ENCODE assay signal across 25 cellular contexts in genomic region chr15:69990566-69991391, GRCh38.
DNase-seq lines count a peak whose midpoint lies in the region; ATAC-seq, FAIRE-seq and TF ChIP-seq lines count a peak whose summit lies in the region.
"Had no signal": no experiment of that assay in that cellular context is flagged by ENCODE, and none has a peak within 500 bp of the region (broad histone marks: within the 10 kb centered on the region; RNA-seq: fewer than 3 reads in every experiment).

No MANE protein-coding gene starts in this region.

- peak overlapping the region; percentile 93 for H3K18ac ChIP-seq in H1 (ENCODE audit: extremely low read depth, low read length)

- no peak for FAIRE-seq in H1 (lab: Jason Lieb, UNC)
- FAIRE-seq: H54 had no signal

- H3K9me3 ChIP-seq in left ventricle myocardium inferior (replicated peaks) (no peaks in the 10 kb centered on the region), H1 (ENCODE audit: insufficient read depth in 2 of 2, low read depth in 1 of 2, low read length in 1 of 2) (no peaks in the 10 kb centered on the region)
- H3K9me3 ChIP-seq: heart left ventricle, sigmoid colon had no signal

- no peaks in the 10 kb centered on the region; the same call in 1 of the 2 replicates for H3K23me2 ChIP-seq in H1 (ENCODE audit: low read depth, low read length)

- no peak overlapping the region for H3K56ac ChIP-seq in H1 (replicated peaks; ENCODE audit: insufficient read length, low read depth, low read length)

- H3K4me1 ChIP-seq in left ventricle myocardium inferior (no peaks in the 10 kb centered on the region), H1 (replicated peaks in 1 of 4; ENCODE audit: control insufficient read depth in 3 of 4, insufficient read depth in 4 of 4, low read length in 3 of 4) (peaks cover 0 to 18% (median 4%) of the 10 kb centered on the region in 4 experiments; a peak in 5 of 7 replicates)
- H3K4me1 ChIP-seq: heart left ventricle, sigmoid colon had no signal

- peak overlapping the region; percentile 99 for H2BK12ac ChIP-seq in H1 (ENCODE audit: low read depth, low read length)

- H3K14ac ChIP-seq in H1 (ENCODE audit: insufficient read length): no peak overlapping the region

- no peak overlapping the region for H3K27ac Mint-ChIP-seq in activated T-cell treated with anti-CD3 and anti-CD28 coated beads, Interleukin-2, amount 50 U/mL, for 24 hours
- H3K27ac Mint-ChIP-seq: activated CD4-positive, alpha-beta memory T cell treated with anti-CD3 and anti-CD28 coated beads, Interleukin-2, amount 10 ng/mL, durations not matched to agents 7 days and 5 days; activated naive CD8-positive, alpha-beta T cell treated with anti-CD3 and anti-CD28 coated beads for 36 hours; CD4-positive, CD25-positive, alpha-beta regulatory T cell; effector memory CD8-positive, alpha-beta T cell; stimulated activated naive B cell treated with anti-CD40 and anti-IgM and Interleukin-4, amounts not matched to agents 10 μg/mL and 1 μg/mL and 100 μg/mL, for 72 hours had no signal

- no peak overlapping the region for H4K5ac ChIP-seq in H1 (ENCODE audit: insufficient read length, low read depth, low read length)

- no peak overlapping the region for H2AFZ ChIP-seq in H1 (ENCODE audit: low read length)

- no peak overlapping the region for H3K9ac ChIP-seq in H1 (replicated peaks in 1 of 4; ENCODE audit: extremely low read depth in 1 of 4, low read depth in 3 of 4, low read length in 3 of 4)

- POLR2A ChIA-PET in H1 (lab: Charles Lee; ENCODE audit: partially characterized antibody): interaction anchor here (0.9 kb wide), 1 partner anchor 386 kb away, joined by 3 read pairs; no protein-coding TSS in a partner anchor

- H3K4me1 Mint-ChIP-seq in activated T-cell treated with anti-CD3 and anti-CD28 coated beads, Interleukin-2, amount 50 U/mL, for 24 hours (ENCODE audit: low read depth): no peaks in the 10 kb centered on the region
- H3K4me1 Mint-ChIP-seq: activated CD4-positive, alpha-beta memory T cell treated with anti-CD3 and anti-CD28 coated beads, Interleukin-2, amount 10 ng/mL, durations not matched to agents 7 days and 5 days; activated naive CD8-positive, alpha-beta T cell treated with anti-CD3 and anti-CD28 coated beads for 36 hours had no signal

- H2AK5ac ChIP-seq in H1 (ENCODE audit: low read depth, low read length): peak overlapping the region; percentile 48; the same call in 1 of the 2 replicates

- H3K4me3 ChIP-seq in left ventricle myocardium inferior (no peak overlapping the region), H1 (ENCODE audit: extremely low read depth in 1 of 4, insufficient read depth in 2 of 4, low read depth in 3 of 4, low read length in 4 of 4) (no peak overlapping the region)
- H3K4me3 ChIP-seq: heart left ventricle, sigmoid colon had no signal

- TF ChIP-seq CTCF in left ventricle myocardium inferior (IDR thresholded peaks at IDR 0.05; ENCODE audit: borderline replicate concordance) (no peak), H1 (IDR thresholded peaks at IDR 0.05; ENCODE audit: control extremely low read depth in 1 of 3, insufficient read depth in 1 of 3, low read depth in 1 of 3, low read length in 3 of 3) (no peak)

- no peaks in the 10 kb centered on the region for H3K36me3 Mint-ChIP-seq in activated T-cell treated with anti-CD3 and anti-CD28 coated beads, Interleukin-2, amount 50 U/mL, for 24 hours (ENCODE audit: low read depth)
- H3K36me3 Mint-ChIP-seq: activated naive CD8-positive, alpha-beta T cell treated with anti-CD3 and anti-CD28 coated beads for 36 hours; CD4-positive, CD25-positive, alpha-beta regulatory T cell; stimulated activated naive B cell treated with anti-CD40 and anti-IgM and Interleukin-4, amounts not matched to agents 10 μg/mL and 1 μg/mL and 100 μg/mL, for 72 hours had no signal

- no peaks in the 10 kb centered on the region for H3K79me1 ChIP-seq in H1 (ENCODE audit: low read depth, low read length)

- H3K4ac ChIP-seq in H1 (replicated peaks; ENCODE audit: insufficient read length, low read depth, low read length): no peak overlapping the region

- DNase-seq in cardiac septum (ENCODE audit: low spot score) (peak; percentile 20), left ventricle myocardium inferior (no peak), NCI-H526 treated with DMSO at 0.1 percent for 48 hours (lab: John Stamatoyannopoulos, UW) (peak; percentile 23), H1 (ENCODE audit: low read depth in 1 of 2, low spot score in 2 of 2) (no peak), iPS-NIHi7 (ENCODE audit: extremely low spot score) (no peak), NCI-H2029 (lab: John Stamatoyannopoulos, UW) (no peak)
- no peak for DNase-seq in activated T-cell treated with anti-CD3 and anti-CD28 coated beads, Interleukin-2, amount 50 U/mL, for 24 hours
- DNase-seq: activated CD4-positive, alpha-beta memory T cell treated with anti-CD3 and anti-CD28 coated beads, Interleukin-2, amount 10 ng/mL, durations not matched to agents 7 days and 5 days; activated CD4-positive, CD25-positive, alpha-beta regulatory T cell treated with anti-CD3 and anti-CD28 coated beads, Interleukin-2, amount 50 U/mL, for 72 hours; activated effector memory CD4-positive, alpha-beta T cell treated with Interleukin-2 at 50 U/mL for 16 hours; activated naive CD8-positive, alpha-beta T cell treated with anti-CD3 and anti-CD28 coated beads for 36 hours; aorta; caudate nucleus; CD4-positive, CD25-positive, alpha-beta regulatory T cell; cortex of kidney; effector memory CD8-positive, alpha-beta T cell; heart left ventricle; mesenchymal stem cell; NCI-H1105; NCI-H2081 treated with DMSO at 0.1 percent for 48 hours; NCI-H446 treated with DMSO at 0.1 percent for 48 hours; sigmoid colon; stimulated activated naive B cell treated with anti-CD40 and anti-IgM and Interleukin-4, amounts not matched to agents 10 μg/mL and 1 μg/mL and 100 μg/mL, for 72 hours had no signal

- H4K91ac ChIP-seq in H1 (replicated peaks; ENCODE audit: insufficient read length, low read length): peak overlapping the region; percentile 75

- H3K79me2 ChIP-seq in H1 (ENCODE audit: control insufficient read depth in 1 of 2, insufficient read depth in 2 of 2, low read length in 2 of 2): no peaks in the 10 kb centered on the region

- peak overlapping the region in 1 of 2 experiments; percentile 37; a peak in 1 of 4 replicates for H3K4me2 ChIP-seq in H1 (ENCODE audit: insufficient read depth in 1 of 2, low read depth in 2 of 2, low read length in 2 of 2)

- no peak overlapping the region for H3K23ac ChIP-seq in H1 (ENCODE audit: insufficient read length)

- CTCF ChIA-PET in H1 (lab: Charles Lee; ENCODE audit: partially characterized antibody): interaction anchor here (0.6 to 1.5 kb wide), 2 partner anchors 17 to 245 kb away, joined by 3 read pairs; no protein-coding TSS in a partner anchor

- peak overlapping the region; percentile 98; the same call in 1 of the 2 replicates for H2BK20ac ChIP-seq in H1 (ENCODE audit: low read length)

- no peak overlapping the region; the same call in 1 of the 2 replicates for H4K8ac ChIP-seq in H1 (ENCODE audit: extremely low read depth, insufficient read depth, low read length)

- peak overlapping the region; percentile 99 for H2BK15ac ChIP-seq in H1 (ENCODE audit: low read length)

- no peaks in the 10 kb centered on the region for H3K9me3 Mint-ChIP-seq in activated T-cell treated with anti-CD3 and anti-CD28 coated beads, Interleukin-2, amount 50 U/mL, for 24 hours
- H3K9me3 Mint-ChIP-seq: activated CD4-positive, alpha-beta memory T cell treated with anti-CD3 and anti-CD28 coated beads, Interleukin-2, amount 10 ng/mL, durations not matched to agents 7 days and 5 days; activated naive CD8-positive, alpha-beta T cell treated with anti-CD3 and anti-CD28 coated beads for 36 hours; effector memory CD8-positive, alpha-beta T cell; stimulated activated naive B cell treated with anti-CD40 and anti-IgM and Interleukin-4, amounts not matched to agents 10 μg/mL and 1 μg/mL and 100 μg/mL, for 72 hours had no signal

- H3K27me3 Mint-ChIP-seq in activated T-cell treated with anti-CD3 and anti-CD28 coated beads, Interleukin-2, amount 50 U/mL, for 24 hours: peaks cover 25% of the 10 kb centered on the region

- no peak for TF ChIP-seq EP300 in H1 (IDR thresholded peaks at IDR 0.05; ENCODE audit: borderline replicate concordance in 1 of 2, low read depth in 2 of 2, low read length in 2 of 2)

- H3K4me3 Mint-ChIP-seq in activated T-cell treated with anti-CD3 and anti-CD28 coated beads, Interleukin-2, amount 50 U/mL, for 24 hours: no peak overlapping the region
- H3K4me3 Mint-ChIP-seq: activated CD4-positive, alpha-beta memory T cell treated with anti-CD3 and anti-CD28 coated beads, Interleukin-2, amount 10 ng/mL, durations not matched to agents 7 days and 5 days; activated naive CD8-positive, alpha-beta T cell treated with anti-CD3 and anti-CD28 coated beads for 36 hours; CD4-positive, CD25-positive, alpha-beta regulatory T cell; effector memory CD8-positive, alpha-beta T cell; stimulated activated naive B cell treated with anti-CD40 and anti-IgM and Interleukin-4, amounts not matched to agents 10 μg/mL and 1 μg/mL and 100 μg/mL, for 72 hours had no signal

- peak overlapping the region; percentile 81; the same call in 1 of the 2 replicates for H2BK5ac ChIP-seq in H1 (ENCODE audit: low read depth, low read length)

- 85 to 100% methylated on average over 1 to 17 of the region's 20 CpGs for WGBS in H1 (ENCODE audit: extremely low coverage in 1 of 2, insufficient coverage in 1 of 2, insufficient read length in 1 of 2, insufficient replicate concordance in 2 of 2, low coverage in 1 of 2, low lambda C conversion rate in 2 of 2, missing lambda C conversion rate in 1 of 2), 2 experiments

- intact Hi-C loops in cardiac septum (cut with DNase I) (no loop called here), left ventricle myocardium inferior (cut with micrococcal nuclease) (no loop called here)

- H3K36me3 ChIP-seq in left ventricle myocardium inferior (no peaks in the 10 kb centered on the region), H1 (ENCODE audit: control insufficient read depth in 2 of 4, insufficient read depth in 4 of 4, low read length in 3 of 4) (no peaks in the 10 kb centered on the region)
- H3K36me3 ChIP-seq: heart left ventricle, sigmoid colon had no signal

- peaks cover 0 to 2% of the 10 kb centered on the region in 2 experiments for H4K20me1 ChIP-seq in H1 (replicated peaks in 1 of 2; ENCODE audit: control insufficient read depth in 1 of 2, insufficient read depth in 2 of 2, low read length in 2 of 2)

- no peak for TF ChIP-seq POLR2A in H1 (IDR thresholded peaks at IDR 0.05; ENCODE audit: control extremely low read depth in 1 of 2, low read depth in 2 of 2, low read length in 2 of 2)

- ATAC-seq in GM21717 (IDR thresholded peaks at IDR 0.05; ENCODE audit: unreplicated experiment): no peak
- ATAC-seq: effector memory CD8-positive, alpha-beta T cell; heart left ventricle; stimulated activated naive B cell treated with anti-CD40 and anti-IgM and Interleukin-4, amounts not matched to agents 10 μg/mL and 1 μg/mL and 100 μg/mL, for 72 hours had no signal

- TF ChIP-seq RAD21 in H1 (IDR thresholded peaks at IDR 0.05 in 1 of 2, conservative IDR thresholded peaks at IDR 0.05 in 1 of 2; ENCODE audit: low read depth in 2 of 2, low read length in 2 of 2): no peak

- H3K27ac ChIP-seq in left ventricle myocardium inferior (replicated peaks): no peak overlapping the region
- no peak overlapping the region for H3K27ac ChIP-seq in H1 (ENCODE audit: low read depth, low read length)
- H3K27ac ChIP-seq: heart left ventricle, sigmoid colon had no signal

- H2BK120ac ChIP-seq in H1 (replicated peaks; ENCODE audit: low read depth, low read length): no peak overlapping the region

- peaks cover 94% of the 10 kb centered on the region for H3K27me3 ChIP-seq in left ventricle myocardium inferior (ENCODE audit: low read depth)
- H3K27me3 ChIP-seq in H1 (replicated peaks in 1 of 4; ENCODE audit: control insufficient read depth in 3 of 4, extremely low read depth in 1 of 4, insufficient read depth in 3 of 4, low read length in 3 of 4): no peaks in the 10 kb centered on the region

Comparison
In these comparisons a context has a peak if more than half of its experiments do, and no peak if none do; other contexts are left out.
1. DNase-seq: peak in cardiac septum (single experiment) and NCI-H526 treated with DMSO at 0.1 percent for 48 hours (single experiment); none in left ventricle myocardium inferior (single experiment), H1 (0 of 2), activated T-cell treated with anti-CD3 and anti-CD28 coated beads, Interleukin-2, amount 50 U/mL, for 24 hours (single experiment), iPS-NIHi7 (single experiment) and NCI-H2029 (single experiment).